18 cellular contexts compared by ENCODE assay signal in genomic region chr1:60423181-60423780, GRCh38.
DNase-seq lines count a peak whose midpoint lies in the region; FAIRE-seq and TF ChIP-seq lines count a peak whose summit lies in the region.
"Had no signal": no experiment of that assay in that cellular context is flagged by ENCODE, and none has a peak within 500 bp of the region (broad histone marks: within the 10 kb centered on the region; RNA-seq: fewer than 3 reads in every experiment).

No MANE protein-coding gene starts in this region.

- H3K27ac Mint-ChIP-seq in activated T-cell treated with anti-CD3 and anti-CD28 coated beads, Interleukin-2, amount 50 U/mL, for 24 hours, result no peak overlapping the region
- H3K27ac Mint-ChIP-seq: CD14-positive monocyte had no signal

- H4K8ac ChIP-seq in neuronal stem cell (ENCODE audit: low read depth, low read length), result no peak overlapping the region

- TF ChIP-seq POLR2A in GM12892 (IDR thresholded peaks at IDR 0.05; ENCODE audit: low read depth, low read length) (no peak), endothelial cell of umbilical vein (IDR thresholded peaks at IDR 0.05; ENCODE audit: low read depth, low read length) (no peak)

- no peaks in the 10 kb centered on the region for H4K20me1 ChIP-seq in endothelial cell of umbilical vein (replicated peaks; ENCODE audit: control insufficient read depth, extremely low read depth, insufficient read depth, low read length)

- H2BK5ac ChIP-seq in neuronal stem cell (ENCODE audit: low read length), result no peak overlapping the region

- no peak overlapping the region for H2BK15ac ChIP-seq in neuronal stem cell (ENCODE audit: low read length)

- no TSS peak for BruUV-seq in endothelial cell of umbilical vein (replicated peaks; lab: Mats Ljungman, UMichigan)

- H2AK5ac ChIP-seq in neuronal stem cell (ENCODE audit: low read depth, low read length), result no peak overlapping the region

- H3K36me3 ChIP-seq in adipocyte (ENCODE audit: control insufficient read depth, insufficient read depth, low read length, severe bottlenecking) (no peaks in the 10 kb centered on the region), endothelial cell of umbilical vein (ENCODE audit: control insufficient read depth in 2 of 2, extremely low read depth in 1 of 2, insufficient read depth in 2 of 2, low read length in 2 of 2) (no peaks in the 10 kb centered on the region), neuronal stem cell (replicated peaks in 1 of 2; ENCODE audit: control insufficient read depth in 2 of 2, insufficient read depth in 2 of 2, low read length in 2 of 2) (no peaks in the 10 kb centered on the region)

- peaks cover 9% of the 10 kb centered on the region for H3K9me3 Mint-ChIP-seq in activated T-cell treated with anti-CD3 and anti-CD28 coated beads, Interleukin-2, amount 50 U/mL, for 24 hours

- H3K9ac ChIP-seq in adipocyte (ENCODE audit: low read length) (no peak overlapping the region), endothelial cell of umbilical vein (replicated peaks; ENCODE audit: extremely low read depth, insufficient read depth, low read length) (no peak overlapping the region), neuronal stem cell (ENCODE audit: low read depth, low read length, poor library complexity) (no peak overlapping the region)
- H3K9ac ChIP-seq: KMS-11 had no signal

- no peaks in the 10 kb centered on the region for H3K36me3 Mint-ChIP-seq in activated T-cell treated with anti-CD3 and anti-CD28 coated beads, Interleukin-2, amount 50 U/mL, for 24 hours (ENCODE audit: low read depth)
- H3K36me3 Mint-ChIP-seq: CD14-positive monocyte had no signal

- peak overlapping the region; percentile 81 for H2AFZ ChIP-seq in endothelial cell of umbilical vein (ENCODE audit: low read depth, low read length)
- peak overlapping the region; percentile 5 for H2AFZ ChIP-seq in neuronal stem cell (ENCODE audit: low read length)

- H4K91ac ChIP-seq in neuronal stem cell (ENCODE audit: low read depth, low read length, poor library complexity), result no peak overlapping the region

- no peak overlapping the region for H3K18ac ChIP-seq in neuronal stem cell (ENCODE audit: low read length)

- CTCF ChIA-PET in endothelial cell of umbilical vein (lab: Charles Lee), result interaction anchor here (0.9 to 1.8 kb wide), 5 partner anchors 11 to 342 kb away, joined by 4 to 7 read pairs (median 4); no protein-coding TSS in a partner anchor

- no peaks in the 10 kb centered on the region for H3K4me1 Mint-ChIP-seq in activated T-cell treated with anti-CD3 and anti-CD28 coated beads, Interleukin-2, amount 50 U/mL, for 24 hours (ENCODE audit: low read depth)
- H3K4me1 Mint-ChIP-seq: CD14-positive monocyte had no signal

- H3K27ac ChIP-seq in endothelial cell of umbilical vein (ENCODE audit: insufficient read depth, low read depth, low read length) (peak overlapping the region; percentile 20), neuronal stem cell (replicated peaks; ENCODE audit: low read length) (no peak overlapping the region)
- H3K27ac ChIP-seq: KMS-11 had no signal

- no peak for TF ChIP-seq CTCF in endothelial cell of umbilical vein (IDR thresholded peaks at IDR 0.05; ENCODE audit: extremely low read depth in 1 of 2, insufficient read depth in 1 of 2, low read depth in 1 of 2, low read length in 2 of 2)

- no peak overlapping the region for H2BK12ac ChIP-seq in neuronal stem cell (ENCODE audit: low read length)

- H3K9me3 ChIP-seq in adipocyte (ENCODE audit: control insufficient read depth, low read length) (peaks cover 12% of the 10 kb centered on the region), endothelial cell of umbilical vein (replicated peaks; ENCODE audit: control insufficient read depth, insufficient read depth, low read length) (no peaks in the 10 kb centered on the region), neuronal stem cell (replicated peaks in 1 of 2; ENCODE audit: control insufficient read depth in 2 of 2, insufficient read depth in 1 of 2, low read depth in 1 of 2, low read length in 2 of 2) (peaks cover 0 to 2% of the 10 kb centered on the region in 2 donors)

- H3K27me3 Mint-ChIP-seq in activated T-cell treated with anti-CD3 and anti-CD28 coated beads, Interleukin-2, amount 50 U/mL, for 24 hours, result no peaks in the 10 kb centered on the region

- H3K4me2 ChIP-seq in endothelial cell of umbilical vein (ENCODE audit: insufficient read depth, low read length), result peak overlapping the region; percentile 42
- H3K4me2 ChIP-seq in neuronal stem cell (ENCODE audit: insufficient read depth, low read length, poor library complexity, severe bottlenecking), result no peak overlapping the region
- H3K4me2 ChIP-seq: KMS-11 had no signal

- no peaks in the 10 kb centered on the region for H3K79me1 ChIP-seq in neuronal stem cell (ENCODE audit: low read depth, low read length)

- no peak overlapping the region for H3K14ac ChIP-seq in neuronal stem cell (ENCODE audit: low read length)

- no CpG with 5 or more reads among the region's 4 CpGs for whole genome bisulfite sequencing in neuronal stem cell (ENCODE audit: extremely low coverage in 2 of 2, insufficient read length in 2 of 2, insufficient replicate concordance in 1 of 2), 2 donors

- dilution Hi-C loops in endothelial cell of umbilical vein (cut with MboI; ENCODE audit: extremely low pct_ligation_motif_present, low sequenced_read_pairs), result no loop called here

- intact Hi-C loops in endothelial cell of umbilical vein (cut with micrococcal nuclease), result loop anchor here (2.0 to 5.0 kb wide), 3 partner anchors 89 to 159 kb away; no protein-coding TSS in a partner anchor

- H3K27me3 ChIP-seq in adipocyte (replicated peaks; ENCODE audit: control insufficient read depth, insufficient read depth, low read length), result no peaks in the 10 kb centered on the region
- H3K27me3 ChIP-seq in endothelial cell of umbilical vein (ENCODE audit: control insufficient read depth in 2 of 2, insufficient read depth in 2 of 2, low read length in 2 of 2), result no peaks in the 10 kb centered on the region
- no peaks in the 10 kb centered on the region for H3K27me3 ChIP-seq in neuronal stem cell (ENCODE audit: control insufficient read depth in 3 of 3, insufficient read depth in 3 of 3, low read depth in 1 of 3, low read length in 3 of 3)

- POLR2A ChIA-PET in endothelial cell of umbilical vein (lab: Charles Lee), result no interaction called here

- no peak overlapping the region for H2BK120ac ChIP-seq in neuronal stem cell (ENCODE audit: low read depth, low read length)

- H3K4me1 ChIP-seq in adipocyte (ENCODE audit: control insufficient read depth, insufficient read depth, low read length) (peaks cover 11% of the 10 kb centered on the region), endothelial cell of umbilical vein (ENCODE audit: control insufficient read depth, extremely low read depth, insufficient read depth, low read length) (peaks cover 12% of the 10 kb centered on the region), neuronal stem cell (ENCODE audit: control insufficient read depth in 2 of 2, insufficient read depth in 1 of 2, low read depth in 1 of 2, low read length in 2 of 2) (no peaks in the 10 kb centered on the region)

- H3K9me1 ChIP-seq in endothelial cell of umbilical vein (replicated peaks; ENCODE audit: control insufficient read depth, extremely low read depth, insufficient read depth, low read length), result no peaks in the 10 kb centered on the region

- FAIRE-seq in GM12892 (lab: Jason Lieb, UNC), result peak; percentile 33
- peak; percentile 72 for FAIRE-seq in endothelial cell of umbilical vein (lab: Jason Lieb, UNC)
- FAIRE-seq: GM12891, HepG2, RCC 7860 had no signal

- H3K79me2 ChIP-seq in endothelial cell of umbilical vein (ENCODE audit: control insufficient read depth, insufficient read depth, low read length), result no peaks in the 10 kb centered on the region

- H3K23ac ChIP-seq in neuronal stem cell (ENCODE audit: low read depth, low read length, poor library complexity), result no peak overlapping the region

- H3K4ac ChIP-seq in neuronal stem cell (ENCODE audit: low read length), result no peak overlapping the region

- DNase-seq in GM12892 (ENCODE audit: insufficient read length) (no peak), adipocyte (ENCODE audit: low read depth) (peak; percentile 34), endothelial cell of umbilical vein (ENCODE audit: low read depth, low spot score) (peak; percentile 67), neuronal stem cell (ENCODE audit: low spot score) (no peak), COLO829 (ENCODE audit: low spot score) (no peak)
- no peak for DNase-seq in NK-92 treated with Interleukin-12 subunit alpha and Interleukin-12 subunit beta, amount 100 ng/mL, for 24 hours (lab: John Stamatoyannopoulos, UW)
- no peak for DNase-seq in activated T-cell treated with anti-CD3 and anti-CD28 coated beads, Interleukin-2, amount 50 U/mL, for 24 hours
- DNase-seq: HCEC 1CT, MM.1S, NCI-H1105 treated with DMSO at 0.1 percent for 48 hours, NCI-H187, NCI-H446 treated with DMSO at 0.1 percent for 48 hours, NCI-H774 had no signal

- no peak overlapping the region for H3K4me3 ChIP-seq in adipocyte (ENCODE audit: low read length)
- H3K4me3 ChIP-seq in endothelial cell of umbilical vein (replicated peaks in 1 of 3; ENCODE audit: insufficient read depth in 1 of 3, low read depth in 1 of 3, low read length in 3 of 3), result no peak overlapping the region
- no peak overlapping the region for H3K4me3 ChIP-seq in neuronal stem cell (ENCODE audit: low read length in 2 of 2)

- no peak overlapping the region for H3K4me3 Mint-ChIP-seq in activated T-cell treated with anti-CD3 and anti-CD28 coated beads, Interleukin-2, amount 50 U/mL, for 24 hours
- H3K4me3 Mint-ChIP-seq: CD14-positive monocyte had no signal

TF ChIP-seq in endothelial cell of umbilical vein, 7 proteins besides CTCF, POLR2A, EP300 and RAD21:
- peak; percentile 70 for TF ChIP-seq GATA2 (IDR thresholded peaks at IDR 0.05; ENCODE audit: insufficient read depth, insufficient read length, low read depth, low read length)
- no peak for TF ChIP-seq JUN (IDR thresholded peaks at IDR 0.05; ENCODE audit: borderline replicate concordance, insufficient read depth, insufficient read length, low read depth)
TF ChIP-seq in endothelial cell of umbilical vein: peak in this region for 1.

Comparison
In these comparisons a context has a peak if more than half of its experiments do, and no peak if none do; other contexts are left out.
1. DNase-seq: peak in adipocyte (single experiment) and endothelial cell of umbilical vein (single experiment); none in GM12892 (single experiment), neuronal stem cell (single experiment), COLO829 (single experiment), NK-92 treated with Interleukin-12 subunit alpha and Interleukin-12 subunit beta, amount 100 ng/mL, for 24 hours (single experiment) and activated T-cell treated with anti-CD3 and anti-CD28 coated beads, Interleukin-2, amount 50 U/mL, for 24 hours (single experiment).